8 cellular contexts compared by ENCODE assay signal in genomic region chr17:64073771-64074703, GRCh38. TPM values are rescaled to one million over a fixed set of nuclear protein-coding genes. Genes with fewer than 3 reads are reported as not detected.
DNase-seq lines count a peak whose midpoint lies in the region; ATAC-seq and TF ChIP-seq lines count a peak whose summit lies in the region.

No MANE protein-coding gene starts in this region.

- no peak overlapping the region for H2BK5ac ChIP-seq in mesendoderm (ENCODE audit: low read length)

- H3K79me2 ChIP-seq in OCI-LY1 (ENCODE audit: insufficient read depth, low read length) (no peaks in the 10 kb centered on the region), mesendoderm (ENCODE audit: control insufficient read depth, insufficient read depth, low read length) (no peaks in the 10 kb centered on the region)

- H2BK120ac ChIP-seq in mesendoderm (ENCODE audit: low read depth, low read length), result no peak overlapping the region

- H3K9ac ChIP-seq in OCI-LY1 (ENCODE audit: low read length) (no peak overlapping the region), mesendoderm (ENCODE audit: low read length) (no peak overlapping the region)

- peaks cover 21% of the 10 kb centered on the region for H3K4me1 ChIP-seq in OCI-LY1 (ENCODE audit: insufficient read depth, low read length, severe bottlenecking)
- peaks cover 3 to 6% of the 10 kb centered on the region in 2 donors for H3K4me1 ChIP-seq in lung (ENCODE audit: control insufficient read depth in 2 of 2, insufficient read depth in 2 of 2, low read length in 2 of 2)
- no peaks in the 10 kb centered on the region for H3K4me1 ChIP-seq in mesendoderm (ENCODE audit: control insufficient read depth, low read depth, low read length)

- H2AFZ ChIP-seq in OCI-LY1 (ENCODE audit: low read length), result no peak overlapping the region

- peaks cover 9% of the 10 kb centered on the region; the same call in 1 of the 2 replicates for H3K36me3 ChIP-seq in OCI-LY1 (ENCODE audit: insufficient read depth, low read length)
- H3K36me3 ChIP-seq in lung (ENCODE audit: control insufficient read depth in 2 of 2, insufficient read depth in 2 of 2, low read length in 2 of 2), result peaks cover 20 to 28% of the 10 kb centered on the region in 2 donors
- no peaks in the 10 kb centered on the region for H3K36me3 ChIP-seq in mesendoderm (ENCODE audit: control insufficient read depth, insufficient read depth, low read length)

- H3K4ac ChIP-seq in mesendoderm (ENCODE audit: low read depth, low read length), result no peak overlapping the region

- H3K4me3 ChIP-seq in OCI-LY1 (ENCODE audit: low read depth, low read length, poor library complexity, severe bottlenecking), result no peak overlapping the region
- H3K4me3 ChIP-seq in lung, result no peak overlapping the region
- no peak overlapping the region for H3K4me3 ChIP-seq in mesendoderm (ENCODE audit: low read length)

- H3K4me2 ChIP-seq in OCI-LY1 (ENCODE audit: low read length) (peak overlapping the region; percentile 9; the same call in 1 of the 2 replicates), mesendoderm (ENCODE audit: low read length) (no peak overlapping the region)

- H4K20me1 ChIP-seq in OCI-LY1 (ENCODE audit: insufficient read depth, low read length), result no peaks in the 10 kb centered on the region

- no peaks in the 10 kb centered on the region for H3K27me3 Mint-ChIP-seq in activated CD4-positive, alpha-beta T cell treated with anti-CD3 and anti-CD28 coated beads, Interleukin-2, amount 10 ng/mL, durations not matched to agents 24 days and 14 days
- no peaks in the 10 kb centered on the region for H3K27me3 Mint-ChIP-seq in activated CD8-positive, alpha-beta T cell treated with anti-CD3 and anti-CD28 coated beads, Interleukin-2, amount 10 ng/mL, durations not matched to agents 7 days and 5 days (ENCODE audit: low read depth)

- H3K27ac Mint-ChIP-seq in activated CD4-positive, alpha-beta T cell treated with anti-CD3 and anti-CD28 coated beads, Interleukin-2, amount 10 ng/mL, durations not matched to agents 24 days and 14 days, result peak overlapping the region; percentile 29
- H3K27ac Mint-ChIP-seq in activated CD8-positive, alpha-beta T cell treated with anti-CD3 and anti-CD28 coated beads, Interleukin-2, amount 10 ng/mL, durations not matched to agents 7 days and 5 days, result no peak overlapping the region

- intact Hi-C loops in activated CD4-positive, alpha-beta T cell treated with anti-CD3 and anti-CD28 coated beads, Interleukin-2, amount 10 ng/mL, durations not matched to agents 24 days and 14 days (cut with micrococcal nuclease), result no loop called here

- no peak overlapping the region for H3K56ac ChIP-seq in mesendoderm (ENCODE audit: low read length)

- H3K23ac ChIP-seq in mesendoderm (ENCODE audit: low read length), result no peak overlapping the region

- no peak for DNase-seq in activated CD4-positive, alpha-beta T cell treated with anti-CD3 and anti-CD28 coated beads, Interleukin-2, amount 10 ng/mL, durations not matched to agents 24 days and 14 days
- no peak for DNase-seq in activated CD4-positive, alpha-beta T cell treated with anti-CD3 and anti-CD28 coated beads, Interleukin-2, amount 50 U/mL, for 48 hours
- DNase-seq in lung (ENCODE audit: low spot score), result no peak
- no peak for DNase-seq in mesendoderm
- DNase-seq in activated CD8-positive, alpha-beta T cell treated with anti-CD3 and anti-CD28 coated beads, Interleukin-2, amount 10 ng/mL, durations not matched to agents 7 days and 5 days, result no peak
- no peak for DNase-seq in NCI-H1048 (lab: John Stamatoyannopoulos, UW)

- H3K27ac ChIP-seq in OCI-LY1 (ENCODE audit: low read depth, low read length, poor library complexity, severe bottlenecking) (no peak overlapping the region), lung (ENCODE audit: low read depth in 1 of 2, low read length in 1 of 2) (peak overlapping the region in 1 of 2 donors; percentile 35), mesendoderm (ENCODE audit: low read depth, low read length) (no peak overlapping the region)

- H3F3A ChIP-seq in OCI-LY1 (ENCODE audit: insufficient read depth, low read length), result no peaks in the 10 kb centered on the region

- peaks cover 83% of the 10 kb centered on the region for H3K36me3 Mint-ChIP-seq in activated CD4-positive, alpha-beta T cell treated with anti-CD3 and anti-CD28 coated beads, Interleukin-2, amount 10 ng/mL, durations not matched to agents 24 days and 14 days (ENCODE audit: low read depth)
- H3K36me3 Mint-ChIP-seq in activated CD8-positive, alpha-beta T cell treated with anti-CD3 and anti-CD28 coated beads, Interleukin-2, amount 10 ng/mL, durations not matched to agents 7 days and 5 days (ENCODE audit: low read depth), result peaks cover 62% of the 10 kb centered on the region

- H3K27me3 ChIP-seq in OCI-LY1 (ENCODE audit: insufficient read depth, low read length) (no peaks in the 10 kb centered on the region), lung (ENCODE audit: control insufficient read depth, insufficient read depth) (no peaks in the 10 kb centered on the region), mesendoderm (ENCODE audit: insufficient read depth, low read length, poor library complexity) (no peaks in the 10 kb centered on the region)

- no peak overlapping the region for H4K5ac ChIP-seq in mesendoderm (ENCODE audit: low read length)

- H3K18ac ChIP-seq in mesendoderm (ENCODE audit: low read length), result no peak overlapping the region

- CTCF ChIA-PET in activated CD8-positive, alpha-beta T cell treated with anti-CD3 and anti-CD28 coated beads, Interleukin-2, amount 10 ng/mL, durations not matched to agents 7 days and 5 days (lab: Charles Lee), result interaction anchor here (1.1 to 3.5 kb wide), 8 partner anchors 10 to 60 kb away, joined by 3 to 23 read pairs (median 4); no protein-coding TSS in a partner anchor

- no peak overlapping the region for H3K4me3 Mint-ChIP-seq in activated CD4-positive, alpha-beta T cell treated with anti-CD3 and anti-CD28 coated beads, Interleukin-2, amount 10 ng/mL, durations not matched to agents 24 days and 14 days
- H3K4me3 Mint-ChIP-seq in activated CD8-positive, alpha-beta T cell treated with anti-CD3 and anti-CD28 coated beads, Interleukin-2, amount 10 ng/mL, durations not matched to agents 7 days and 5 days, result no peak overlapping the region

- no peak overlapping the region for H4K8ac ChIP-seq in mesendoderm (ENCODE audit: low read depth, low read length)

- ATAC-seq in HG03103 (IDR thresholded peaks at IDR 0.05; ENCODE audit: low read depth, unreplicated experiment) (peak; percentile 74), lung (ENCODE audit: insufficient read depth, low FRiP score) (peak; percentile 49)
- no peak for ATAC-seq in activated CD8-positive, alpha-beta T cell treated with anti-CD3 and anti-CD28 coated beads, Interleukin-2, amount 10 ng/mL, durations not matched to agents 7 days and 5 days

- POLR2A ChIA-PET in activated CD8-positive, alpha-beta T cell treated with anti-CD3 and anti-CD28 coated beads, Interleukin-2, amount 10 ng/mL, durations not matched to agents 7 days and 5 days (lab: Charles Lee), result interaction anchor here (0.7 kb wide), 1 partner anchor 84 kb away, joined by 3 read pairs; no protein-coding TSS in a partner anchor

- H3K9me2 ChIP-seq in OCI-LY1 (ENCODE audit: low read depth, low read length), result no peaks in the 10 kb centered on the region

- H2AK5ac ChIP-seq in mesendoderm (ENCODE audit: low read length), result no peak overlapping the region

- WGBS in lung, 2 donors, result 40 to 46% methylated on average over 9 of the region's 9 CpGs
- no CpG with 5 or more reads among the region's 9 CpGs for WGBS in mesendoderm (ENCODE audit: extremely low coverage, insufficient coverage, low lambda C conversion rate)

- H3K9me3 ChIP-seq in OCI-LY1 (ENCODE audit: low read length), result peaks cover 6% of the 10 kb centered on the region; the same call in 1 of the 2 replicates
- peaks cover 8 to 10% of the 10 kb centered on the region in 2 donors for H3K9me3 ChIP-seq in lung (ENCODE audit: control insufficient read depth in 2 of 2, insufficient read depth in 1 of 2, low read length in 1 of 2)

- peaks cover 28% of the 10 kb centered on the region for H3K4me1 Mint-ChIP-seq in activated CD4-positive, alpha-beta T cell treated with anti-CD3 and anti-CD28 coated beads, Interleukin-2, amount 10 ng/mL, durations not matched to agents 24 days and 14 days
- peaks cover 19% of the 10 kb centered on the region for H3K4me1 Mint-ChIP-seq in activated CD8-positive, alpha-beta T cell treated with anti-CD3 and anti-CD28 coated beads, Interleukin-2, amount 10 ng/mL, durations not matched to agents 7 days and 5 days (ENCODE audit: low read depth)

- no peak for TF ChIP-seq CTCF in OCI-LY1 (IDR thresholded peaks at IDR 0.05; ENCODE audit: low read length)
- no peak for TF ChIP-seq CTCF in lung (IDR thresholded peaks at IDR 0.05; ENCODE audit: control extremely low read depth, extremely low read depth)

- H3K9me3 Mint-ChIP-seq in activated CD4-positive, alpha-beta T cell treated with anti-CD3 and anti-CD28 coated beads, Interleukin-2, amount 10 ng/mL, durations not matched to agents 24 days and 14 days, result peaks cover 14% of the 10 kb centered on the region
- H3K9me3 Mint-ChIP-seq in activated CD8-positive, alpha-beta T cell treated with anti-CD3 and anti-CD28 coated beads, Interleukin-2, amount 10 ng/mL, durations not matched to agents 7 days and 5 days (ENCODE audit: insufficient read depth), result peaks cover 2% of the 10 kb centered on the region

- H2BK15ac ChIP-seq in mesendoderm (replicated peaks; ENCODE audit: low read depth), result no peak overlapping the region

- H3K79me1 ChIP-seq in mesendoderm (ENCODE audit: low read length), result no peaks in the 10 kb centered on the region

RNA-seq across cellular contexts. Expression of gene ICAM2, which starts 53.6 kb away (rescaled TPM):
- 62.2 TPM in 2 replicates for total RNA-seq in activated CD4-positive, alpha-beta T cell treated with anti-CD3 and anti-CD28 coated beads, Interleukin-2, amount 10 ng/mL, durations not matched to agents 24 days and 14 days
- total RNA-seq in lung, result 10 to 100 TPM; 58.7 to 60.3 TPM
- 10 to 100 TPM; 64.1 to 77.7 TPM for polyA plus RNA-seq in lung
- polyA plus RNA-seq in mesendoderm (2013, experiment 1 of 2), result 0.70 TPM
- polyA plus RNA-seq in mesendoderm (2013, experiment 2 of 2), result 0.57 TPM
- 10 to 100 TPM; 48.4 to 51.3 TPM for total RNA-seq in activated CD8-positive, alpha-beta T cell treated with anti-CD3 and anti-CD28 coated beads, Interleukin-2, amount 10 ng/mL, durations not matched to agents 7 days and 5 days

RNA-seq across cellular contexts. Expression of gene ERN1, which starts 55.9 kb away (rescaled TPM):
- total RNA-seq in activated CD4-positive, alpha-beta T cell treated with anti-CD3 and anti-CD28 coated beads, Interleukin-2, amount 10 ng/mL, durations not matched to agents 24 days and 14 days, result 41.3 and 52.1 TPM in 2 replicates
- 10 to 100 TPM; 23.9 to 34.2 TPM for total RNA-seq in lung
- 10 to 100 TPM in 1 of 2 donors, 1 to 10 TPM in 1; 8.3 to 14.8 TPM for polyA plus RNA-seq in lung
- 3.3 TPM for polyA plus RNA-seq in mesendoderm (2013, experiment 1 of 2)
- 2.9 TPM for polyA plus RNA-seq in mesendoderm (2013, experiment 2 of 2)
- 10 to 100 TPM; 13.0 to 17.9 TPM for total RNA-seq in activated CD8-positive, alpha-beta T cell treated with anti-CD3 and anti-CD28 coated beads, Interleukin-2, amount 10 ng/mL, durations not matched to agents 7 days and 5 days
